In the genomic region with DNA sequence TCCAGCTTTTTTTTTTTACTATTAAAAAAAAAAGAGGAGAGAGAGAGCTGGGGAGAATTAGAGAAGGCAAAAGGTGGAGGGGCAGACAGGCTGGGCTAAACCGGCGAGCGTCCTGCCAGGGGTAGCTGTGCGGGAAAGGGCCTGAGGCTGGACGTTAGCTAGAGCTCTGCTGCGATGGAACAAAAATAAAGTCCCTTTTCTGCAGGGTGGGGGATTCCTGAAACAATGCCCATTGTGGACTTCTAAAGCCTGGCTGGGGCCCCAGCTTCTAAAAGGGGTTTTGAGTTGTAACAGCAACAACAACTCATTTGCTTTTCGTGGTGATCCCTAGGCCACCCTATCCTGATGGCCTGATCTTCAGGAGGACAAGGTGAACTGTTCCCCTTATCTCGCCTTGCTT, we compare ENCODE assay signal across 1 cellular context.
TF ChIP-seq lines count a peak whose summit lies in the region.

No MANE protein-coding gene starts in this region.

TF ChIP-seq in H1, 55 proteins besides CTCF, POLR2A, EP300 and RAD21 (continued from another document):
- TF ChIP-seq, protein P1, sequence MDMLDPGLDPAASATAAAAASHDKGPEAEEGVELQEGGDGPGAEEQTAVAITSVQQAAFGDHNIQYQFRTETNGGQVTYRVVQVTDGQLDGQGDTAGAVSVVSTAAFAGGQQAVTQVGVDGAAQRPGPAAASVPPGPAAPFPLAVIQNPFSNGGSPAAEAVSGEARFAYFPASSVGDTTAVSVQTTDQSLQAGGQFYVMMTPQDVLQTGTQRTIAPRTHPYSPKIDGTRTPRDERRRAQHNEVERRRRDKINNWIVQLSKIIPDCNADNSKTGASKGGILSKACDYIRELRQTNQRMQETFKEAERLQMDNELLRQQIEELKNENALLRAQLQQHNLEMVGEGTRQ (IDR thresholded peaks at IDR 0.05; ENCODE audit: low read length), result no peak
- TF ChIP-seq EZH2 (IDR thresholded peaks at IDR 0.05; ENCODE audit: low read depth, low read length, severe bottlenecking), result no peak
- no peak for TF ChIP-seq GTF2F1 (IDR thresholded peaks at IDR 0.05; ENCODE audit: borderline replicate concordance, low read depth, low read length)
- no peak for TF ChIP-seq SIRT6 (IDR thresholded peaks at IDR 0.05; ENCODE audit: low read length)
- TF ChIP-seq ZNF274 (IDR thresholded peaks at IDR 0.05; ENCODE audit: borderline replicate concordance, extremely low read depth, low read length), result no peak
- TF ChIP-seq FOSL1 (IDR thresholded peaks at IDR 0.05; ENCODE audit: insufficient read depth, low read depth, low read length), result no peak
- TF ChIP-seq POU5F1 (IDR thresholded peaks at IDR 0.05; ENCODE audit: low read depth, low read length), result no peak
- TF ChIP-seq, protein P2, sequence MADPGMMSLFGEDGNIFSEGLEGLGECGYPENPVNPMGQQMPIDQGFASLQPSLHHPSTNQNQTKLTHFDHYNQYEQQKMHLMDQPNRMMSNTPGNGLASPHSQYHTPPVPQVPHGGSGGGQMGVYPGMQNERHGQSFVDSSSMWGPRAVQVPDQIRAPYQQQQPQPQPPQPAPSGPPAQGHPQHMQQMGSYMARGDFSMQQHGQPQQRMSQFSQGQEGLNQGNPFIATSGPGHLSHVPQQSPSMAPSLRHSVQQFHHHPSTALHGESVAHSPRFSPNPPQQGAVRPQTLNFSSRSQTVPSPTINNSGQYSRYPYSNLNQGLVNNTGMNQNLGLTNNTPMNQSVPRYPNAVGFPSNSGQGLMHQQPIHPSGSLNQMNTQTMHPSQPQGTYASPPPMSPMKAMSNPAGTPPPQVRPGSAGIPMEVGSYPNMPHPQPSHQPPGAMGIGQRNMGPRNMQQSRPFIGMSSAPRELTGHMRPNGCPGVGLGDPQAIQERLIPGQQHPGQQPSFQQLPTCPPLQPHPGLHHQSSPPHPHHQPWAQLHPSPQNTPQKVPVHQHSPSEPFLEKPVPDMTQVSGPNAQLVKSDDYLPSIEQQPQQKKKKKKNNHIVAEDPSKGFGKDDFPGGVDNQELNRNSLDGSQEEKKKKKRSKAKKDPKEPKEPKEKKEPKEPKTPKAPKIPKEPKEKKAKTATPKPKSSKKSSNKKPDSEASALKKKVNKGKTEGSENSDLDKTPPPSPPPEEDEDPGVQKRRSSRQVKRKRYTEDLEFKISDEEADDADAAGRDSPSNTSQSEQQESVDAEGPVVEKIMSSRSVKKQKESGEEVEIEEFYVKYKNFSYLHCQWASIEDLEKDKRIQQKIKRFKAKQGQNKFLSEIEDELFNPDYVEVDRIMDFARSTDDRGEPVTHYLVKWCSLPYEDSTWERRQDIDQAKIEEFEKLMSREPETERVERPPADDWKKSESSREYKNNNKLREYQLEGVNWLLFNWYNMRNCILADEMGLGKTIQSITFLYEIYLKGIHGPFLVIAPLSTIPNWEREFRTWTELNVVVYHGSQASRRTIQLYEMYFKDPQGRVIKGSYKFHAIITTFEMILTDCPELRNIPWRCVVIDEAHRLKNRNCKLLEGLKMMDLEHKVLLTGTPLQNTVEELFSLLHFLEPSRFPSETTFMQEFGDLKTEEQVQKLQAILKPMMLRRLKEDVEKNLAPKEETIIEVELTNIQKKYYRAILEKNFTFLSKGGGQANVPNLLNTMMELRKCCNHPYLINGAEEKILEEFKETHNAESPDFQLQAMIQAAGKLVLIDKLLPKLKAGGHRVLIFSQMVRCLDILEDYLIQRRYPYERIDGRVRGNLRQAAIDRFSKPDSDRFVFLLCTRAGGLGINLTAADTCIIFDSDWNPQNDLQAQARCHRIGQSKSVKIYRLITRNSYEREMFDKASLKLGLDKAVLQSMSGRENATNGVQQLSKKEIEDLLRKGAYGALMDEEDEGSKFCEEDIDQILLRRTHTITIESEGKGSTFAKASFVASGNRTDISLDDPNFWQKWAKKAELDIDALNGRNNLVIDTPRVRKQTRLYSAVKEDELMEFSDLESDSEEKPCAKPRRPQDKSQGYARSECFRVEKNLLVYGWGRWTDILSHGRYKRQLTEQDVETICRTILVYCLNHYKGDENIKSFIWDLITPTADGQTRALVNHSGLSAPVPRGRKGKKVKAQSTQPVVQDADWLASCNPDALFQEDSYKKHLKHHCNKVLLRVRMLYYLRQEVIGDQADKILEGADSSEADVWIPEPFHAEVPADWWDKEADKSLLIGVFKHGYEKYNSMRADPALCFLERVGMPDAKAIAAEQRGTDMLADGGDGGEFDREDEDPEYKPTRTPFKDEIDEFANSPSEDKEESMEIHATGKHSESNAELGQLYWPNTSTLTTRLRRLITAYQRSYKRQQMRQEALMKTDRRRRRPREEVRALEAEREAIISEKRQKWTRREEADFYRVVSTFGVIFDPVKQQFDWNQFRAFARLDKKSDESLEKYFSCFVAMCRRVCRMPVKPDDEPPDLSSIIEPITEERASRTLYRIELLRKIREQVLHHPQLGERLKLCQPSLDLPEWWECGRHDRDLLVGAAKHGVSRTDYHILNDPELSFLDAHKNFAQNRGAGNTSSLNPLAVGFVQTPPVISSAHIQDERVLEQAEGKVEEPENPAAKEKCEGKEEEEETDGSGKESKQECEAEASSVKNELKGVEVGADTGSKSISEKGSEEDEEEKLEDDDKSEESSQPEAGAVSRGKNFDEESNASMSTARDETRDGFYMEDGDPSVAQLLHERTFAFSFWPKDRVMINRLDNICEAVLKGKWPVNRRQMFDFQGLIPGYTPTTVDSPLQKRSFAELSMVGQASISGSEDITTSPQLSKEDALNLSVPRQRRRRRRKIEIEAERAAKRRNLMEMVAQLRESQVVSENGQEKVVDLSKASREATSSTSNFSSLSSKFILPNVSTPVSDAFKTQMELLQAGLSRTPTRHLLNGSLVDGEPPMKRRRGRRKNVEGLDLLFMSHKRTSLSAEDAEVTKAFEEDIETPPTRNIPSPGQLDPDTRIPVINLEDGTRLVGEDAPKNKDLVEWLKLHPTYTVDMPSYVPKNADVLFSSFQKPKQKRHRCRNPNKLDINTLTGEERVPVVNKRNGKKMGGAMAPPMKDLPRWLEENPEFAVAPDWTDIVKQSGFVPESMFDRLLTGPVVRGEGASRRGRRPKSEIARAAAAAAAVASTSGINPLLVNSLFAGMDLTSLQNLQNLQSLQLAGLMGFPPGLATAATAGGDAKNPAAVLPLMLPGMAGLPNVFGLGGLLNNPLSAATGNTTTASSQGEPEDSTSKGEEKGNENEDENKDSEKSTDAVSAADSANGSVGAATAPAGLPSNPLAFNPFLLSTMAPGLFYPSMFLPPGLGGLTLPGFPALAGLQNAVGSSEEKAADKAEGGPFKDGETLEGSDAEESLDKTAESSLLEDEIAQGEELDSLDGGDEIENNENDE (IDR thresholded peaks at IDR 0.05; ENCODE audit: insufficient replicate concordance, low read length), result no peak
- no peak for TF ChIP-seq HDAC6 (IDR thresholded peaks at IDR 0.05; ENCODE audit: low read depth, low read length)
- TF ChIP-seq SUZ12 (IDR thresholded peaks at IDR 0.05; ENCODE audit: low read length), result no peak
- no peak for TF ChIP-seq RXRA (IDR thresholded peaks at IDR 0.05; ENCODE audit: insufficient read depth, low read depth, low read length)
- no peak for TF ChIP-seq GABPA (IDR thresholded peaks at IDR 0.05; ENCODE audit: borderline replicate concordance, insufficient read depth, low read length)
- no peak for TF ChIP-seq CHD2 (IDR thresholded peaks at IDR 0.05; ENCODE audit: low read length)
- no peak for TF ChIP-seq KDM1A (IDR thresholded peaks at IDR 0.05; ENCODE audit: borderline replicate concordance, low read length)
